In the genomic region with DNA sequence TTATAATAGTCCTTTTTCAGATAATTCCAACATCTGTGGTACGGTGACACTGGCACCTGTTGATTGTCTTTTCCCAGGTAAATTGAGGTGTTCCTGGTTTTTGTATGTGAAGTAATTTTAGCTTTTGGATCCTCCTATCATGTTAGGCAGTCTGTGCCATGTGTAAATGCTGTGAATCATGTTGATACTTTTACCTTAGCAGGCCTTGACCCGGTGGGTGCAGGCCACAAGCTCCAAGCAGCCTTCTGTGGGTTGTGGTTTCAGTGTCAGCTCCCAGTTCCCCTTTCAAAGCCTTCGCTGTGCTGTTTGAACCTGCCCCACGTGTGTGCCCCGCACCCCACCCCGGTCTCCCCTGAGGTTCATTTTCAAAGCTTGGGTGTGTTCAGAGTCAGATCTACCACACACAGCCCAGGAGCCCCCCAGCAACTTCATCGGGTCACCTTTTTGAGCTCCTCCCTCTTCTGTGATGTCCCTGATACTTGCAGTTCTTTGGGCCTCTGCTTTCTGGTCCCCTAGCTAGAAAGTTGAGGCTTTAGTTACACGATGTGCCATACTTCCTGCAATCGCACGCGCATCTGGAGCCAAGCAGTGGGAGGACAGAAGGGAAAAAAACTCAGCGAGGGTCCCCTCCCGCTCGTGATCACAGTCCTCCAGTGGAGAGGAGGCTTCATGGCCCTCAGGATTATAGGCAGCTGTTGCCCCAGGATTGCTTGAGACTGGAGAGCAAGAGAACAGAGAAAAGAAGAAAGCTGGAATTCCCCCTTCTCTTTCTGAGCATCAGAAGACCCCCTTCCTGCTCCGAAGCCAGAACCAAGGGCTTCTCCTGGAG, we compare ENCODE assay signal across 1 cellular context.
TF ChIP-seq lines count a peak whose summit lies in the region.

No MANE protein-coding gene starts in this region.

TF ChIP-seq in GM12878, 131 proteins besides CTCF, POLR2A, EP300 and RAD21 (continued from another document):
- TF ChIP-seq EGR1 (IDR thresholded peaks at IDR 0.05; ENCODE audit: borderline replicate concordance in 1 of 2, low read depth in 2 of 2, low read length in 2 of 2) (peak in 1 of 2 experiments; percentile 58; a peak in 2 of 3 replicates), NFYA (IDR thresholded peaks at IDR 0.05; ENCODE audit: borderline replicate concordance, low read depth, low read length) (no peak), BRCA1 (IDR thresholded peaks at IDR 0.05; ENCODE audit: low read depth, low read length) (0 out of 2 replicates have a peak, but pooled peaks have one; percentile 10), ATF7 (IDR thresholded peaks at IDR 0.05; ENCODE audit: low read depth) (peak; percentile 78), KAT2A (conservative IDR thresholded peaks at IDR 0.05; ENCODE audit: control insufficient read depth, low read depth, low read length) (no peak), SIN3A (IDR thresholded peaks at IDR 0.05; ENCODE audit: low read depth, low read length) (no peak), NBN (IDR thresholded peaks at IDR 0.05) (peak; percentile 86), ZNF622 (IDR thresholded peaks at IDR 0.05) (no peak), MTA2 (IDR thresholded peaks at IDR 0.05; ENCODE audit: low read depth) (peak; percentile 93), CEBPB (IDR thresholded peaks at IDR 0.05; ENCODE audit: borderline replicate concordance in 1 of 2, low read depth in 2 of 2, low read length in 2 of 2) (no peak), ESRRA (IDR thresholded peaks at IDR 0.05; ENCODE audit: low read length) (no peak), BCL11A (IDR thresholded peaks at IDR 0.05; ENCODE audit: low read depth, low read length) (peak; percentile 99), ETV6 (conservative IDR thresholded peaks at IDR 0.05 in 1 of 2, IDR thresholded peaks at IDR 0.05 in 1 of 2; ENCODE audit: borderline replicate concordance in 1 of 2, low read depth in 1 of 2) (peak in 1 of 2 experiments; percentile 69; a peak in 2 of 4 replicates), KLF5 (IDR thresholded peaks at IDR 0.05; ENCODE audit: partially characterized antibody) (no peak), HDGF (IDR thresholded peaks at IDR 0.05) (no peak), CBX5 (IDR thresholded peaks at IDR 0.05; ENCODE audit: low read depth) (peak; percentile 94), BACH1 (IDR thresholded peaks at IDR 0.05; ENCODE audit: borderline replicate concordance) (peak; percentile 96), SREBF1 (IDR thresholded peaks at IDR 0.05; ENCODE audit: low read length) (peak; percentile 92), HDAC2 (IDR thresholded peaks at IDR 0.05) (no peak), GABPA (IDR thresholded peaks at IDR 0.05; ENCODE audit: low read depth) (peak; percentile 40; the same call in 1 of the 2 replicates), RAD51 (IDR thresholded peaks at IDR 0.05) (peak; percentile 86), CREB1 (IDR thresholded peaks at IDR 0.05; ENCODE audit: low read depth) (peak; percentile 81), NRF1 (conservative IDR thresholded peaks at IDR 0.05; ENCODE audit: low read depth, low read length) (no peak), TCF3 (IDR thresholded peaks at IDR 0.05; ENCODE audit: borderline replicate concordance, insufficient read depth, low read depth, low read length) (peak; percentile 93)
- TF ChIP-seq, protein P1, sequence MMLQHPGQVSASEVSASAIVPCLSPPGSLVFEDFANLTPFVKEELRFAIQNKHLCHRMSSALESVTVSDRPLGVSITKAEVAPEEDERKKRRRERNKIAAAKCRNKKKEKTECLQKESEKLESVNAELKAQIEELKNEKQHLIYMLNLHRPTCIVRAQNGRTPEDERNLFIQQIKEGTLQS (IDR thresholded peaks at IDR 0.05; ENCODE audit: borderline replicate concordance, extremely low read depth, low read depth, low read length), result no peak
- TF ChIP-seq, protein P2, sequence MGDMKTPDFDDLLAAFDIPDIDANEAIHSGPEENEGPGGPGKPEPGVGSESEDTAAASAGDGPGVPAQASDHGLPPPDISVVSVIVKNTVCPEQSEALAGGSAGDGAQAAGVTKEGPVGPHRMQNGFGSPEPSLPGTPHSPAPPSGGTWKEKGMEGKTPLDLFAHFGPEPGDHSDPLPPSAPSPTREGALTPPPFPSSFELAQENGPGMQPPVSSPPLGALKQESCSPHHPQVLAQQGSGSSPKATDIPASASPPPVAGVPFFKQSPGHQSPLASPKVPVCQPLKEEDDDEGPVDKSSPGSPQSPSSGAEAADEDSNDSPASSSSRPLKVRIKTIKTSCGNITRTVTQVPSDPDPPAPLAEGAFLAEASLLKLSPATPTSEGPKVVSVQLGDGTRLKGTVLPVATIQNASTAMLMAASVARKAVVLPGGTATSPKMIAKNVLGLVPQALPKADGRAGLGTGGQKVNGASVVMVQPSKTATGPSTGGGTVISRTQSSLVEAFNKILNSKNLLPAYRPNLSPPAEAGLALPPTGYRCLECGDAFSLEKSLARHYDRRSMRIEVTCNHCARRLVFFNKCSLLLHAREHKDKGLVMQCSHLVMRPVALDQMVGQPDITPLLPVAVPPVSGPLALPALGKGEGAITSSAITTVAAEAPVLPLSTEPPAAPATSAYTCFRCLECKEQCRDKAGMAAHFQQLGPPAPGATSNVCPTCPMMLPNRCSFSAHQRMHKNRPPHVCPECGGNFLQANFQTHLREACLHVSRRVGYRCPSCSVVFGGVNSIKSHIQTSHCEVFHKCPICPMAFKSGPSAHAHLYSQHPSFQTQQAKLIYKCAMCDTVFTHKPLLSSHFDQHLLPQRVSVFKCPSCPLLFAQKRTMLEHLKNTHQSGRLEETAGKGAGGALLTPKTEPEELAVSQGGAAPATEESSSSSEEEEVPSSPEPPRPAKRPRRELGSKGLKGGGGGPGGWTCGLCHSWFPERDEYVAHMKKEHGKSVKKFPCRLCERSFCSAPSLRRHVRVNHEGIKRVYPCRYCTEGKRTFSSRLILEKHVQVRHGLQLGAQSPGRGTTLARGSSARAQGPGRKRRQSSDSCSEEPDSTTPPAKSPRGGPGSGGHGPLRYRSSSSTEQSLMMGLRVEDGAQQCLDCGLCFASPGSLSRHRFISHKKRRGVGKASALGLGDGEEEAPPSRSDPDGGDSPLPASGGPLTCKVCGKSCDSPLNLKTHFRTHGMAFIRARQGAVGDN (IDR thresholded peaks at IDR 0.05), result no peak
- TF ChIP-seq, protein P3, sequence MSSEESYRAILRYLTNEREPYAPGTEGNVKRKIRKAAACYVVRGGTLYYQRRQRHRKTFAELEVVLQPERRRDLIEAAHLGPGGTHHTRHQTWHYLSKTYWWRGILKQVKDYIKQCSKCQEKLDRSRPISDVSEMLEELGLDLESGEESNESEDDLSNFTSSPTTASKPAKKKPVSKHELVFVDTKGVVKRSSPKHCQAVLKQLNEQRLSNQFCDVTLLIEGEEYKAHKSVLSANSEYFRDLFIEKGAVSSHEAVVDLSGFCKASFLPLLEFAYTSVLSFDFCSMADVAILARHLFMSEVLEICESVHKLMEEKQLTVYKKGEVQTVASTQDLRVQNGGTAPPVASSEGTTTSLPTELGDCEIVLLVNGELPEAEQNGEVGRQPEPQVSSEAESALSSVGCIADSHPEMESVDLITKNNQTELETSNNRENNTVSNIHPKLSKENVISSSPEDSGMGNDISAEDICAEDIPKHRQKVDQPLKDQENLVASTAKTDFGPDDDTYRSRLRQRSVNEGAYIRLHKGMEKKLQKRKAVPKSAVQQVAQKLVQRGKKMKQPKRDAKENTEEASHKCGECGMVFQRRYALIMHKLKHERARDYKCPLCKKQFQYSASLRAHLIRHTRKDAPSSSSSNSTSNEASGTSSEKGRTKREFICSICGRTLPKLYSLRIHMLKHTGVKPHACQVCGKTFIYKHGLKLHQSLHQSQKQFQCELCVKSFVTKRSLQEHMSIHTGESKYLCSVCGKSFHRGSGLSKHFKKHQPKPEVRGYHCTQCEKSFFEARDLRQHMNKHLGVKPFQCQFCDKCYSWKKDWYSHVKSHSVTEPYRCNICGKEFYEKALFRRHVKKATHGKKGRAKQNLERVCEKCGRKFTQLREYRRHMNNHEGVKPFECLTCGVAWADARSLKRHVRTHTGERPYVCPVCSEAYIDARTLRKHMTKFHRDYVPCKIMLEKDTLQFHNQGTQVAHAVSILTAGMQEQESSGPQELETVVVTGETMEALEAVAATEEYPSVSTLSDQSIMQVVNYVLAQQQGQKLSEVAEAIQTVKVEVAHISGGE (CRISPR knock-in tag; IDR thresholded peaks at IDR 0.05), result no peak
- TF ChIP-seq, protein P4, sequence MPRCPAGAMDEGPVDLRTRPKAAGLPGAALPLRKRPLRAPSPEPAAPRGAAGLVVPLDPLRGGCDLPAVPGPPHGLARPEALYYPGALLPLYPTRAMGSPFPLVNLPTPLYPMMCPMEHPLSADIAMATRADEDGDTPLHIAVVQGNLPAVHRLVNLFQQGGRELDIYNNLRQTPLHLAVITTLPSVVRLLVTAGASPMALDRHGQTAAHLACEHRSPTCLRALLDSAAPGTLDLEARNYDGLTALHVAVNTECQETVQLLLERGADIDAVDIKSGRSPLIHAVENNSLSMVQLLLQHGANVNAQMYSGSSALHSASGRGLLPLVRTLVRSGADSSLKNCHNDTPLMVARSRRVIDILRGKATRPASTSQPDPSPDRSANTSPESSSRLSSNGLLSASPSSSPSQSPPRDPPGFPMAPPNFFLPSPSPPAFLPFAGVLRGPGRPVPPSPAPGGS (IDR thresholded peaks at IDR 0.05; ENCODE audit: borderline replicate concordance, insufficient read depth, low read depth, low read length, poor library complexity, severe bottlenecking), result peak; percentile 94
- TF ChIP-seq, protein P5, sequence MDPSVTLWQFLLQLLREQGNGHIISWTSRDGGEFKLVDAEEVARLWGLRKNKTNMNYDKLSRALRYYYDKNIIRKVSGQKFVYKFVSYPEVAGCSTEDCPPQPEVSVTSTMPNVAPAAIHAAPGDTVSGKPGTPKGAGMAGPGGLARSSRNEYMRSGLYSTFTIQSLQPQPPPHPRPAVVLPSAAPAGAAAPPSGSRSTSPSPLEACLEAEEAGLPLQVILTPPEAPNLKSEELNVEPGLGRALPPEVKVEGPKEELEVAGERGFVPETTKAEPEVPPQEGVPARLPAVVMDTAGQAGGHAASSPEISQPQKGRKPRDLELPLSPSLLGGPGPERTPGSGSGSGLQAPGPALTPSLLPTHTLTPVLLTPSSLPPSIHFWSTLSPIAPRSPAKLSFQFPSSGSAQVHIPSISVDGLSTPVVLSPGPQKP (IDR thresholded peaks at IDR 0.05; ENCODE audit: low read depth, low read length), result 0 out of 2 replicates have a peak, but pooled peaks have one; percentile 51
